In the genomic region with DNA sequence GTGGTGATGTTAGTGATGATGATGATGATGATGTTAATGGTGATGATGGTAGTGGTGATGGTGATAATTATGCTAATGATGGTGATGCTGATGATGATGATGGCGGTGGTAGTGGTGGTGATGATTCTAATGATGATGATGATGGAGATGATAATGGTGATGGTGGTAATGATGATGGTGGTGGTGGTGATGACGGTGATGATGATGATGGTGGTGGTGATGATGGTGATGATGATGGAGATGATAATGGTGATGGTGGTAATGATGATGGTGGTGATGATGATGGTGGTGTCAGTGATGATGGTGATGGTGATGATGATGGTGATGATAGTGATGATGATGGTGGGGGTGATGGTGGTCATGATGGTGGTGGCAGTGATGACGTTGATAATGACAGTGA, we compare ENCODE assay signal across 32 cellular contexts.
"Had no signal": no experiment of that assay in that cellular context is flagged by ENCODE, and none has a peak within 500 bp of the region (broad histone marks: within the 10 kb centered on the region; RNA-seq: fewer than 3 reads in every experiment).

No MANE protein-coding gene starts in this region.

- H3K4me1 ChIP-seq: esophagus squamous epithelium, gastroesophageal sphincter, heart right ventricle had no signal

- H3K27ac ChIP-seq: brain microvascular endothelial cell, epithelial cell of prostate, esophagus squamous epithelium, gastroesophageal sphincter, heart right ventricle, hepatocyte had no signal

- H3K4me3 Mint-ChIP-seq: activated CD4-positive, alpha-beta T cell treated with anti-CD3 and anti-CD28 coated beads for 36 hours; activated CD8-positive, alpha-beta T cell treated with anti-CD3 and anti-CD28 coated beads for 36 hours; activated naive CD8-positive, alpha-beta T cell; activated T-cell treated with anti-CD3 and anti-CD28 coated beads, Interleukin-2, amount 50 U/mL, for 4 hours; activated T-helper 17 cell treated with anti-CD3 and anti-CD28 coated beads, Interleukin-2, amount 50 U/mL, for 72 hours; T-helper 17 cell; T-helper 2 cell treated with Interferon-gamma antibody and Interleukin-4, amounts not matched to agents 5 μg/mL and 100 μg/mL, for 36 hours had no signal

- H3K27me3 ChIP-seq: brain microvascular endothelial cell, esophagus squamous epithelium, heart right ventricle, hepatocyte had no signal

- H3K27ac Mint-ChIP-seq: activated CD4-positive, alpha-beta T cell treated with anti-CD3 and anti-CD28 coated beads for 36 hours; activated CD8-positive, alpha-beta T cell treated with anti-CD3 and anti-CD28 coated beads for 36 hours; activated naive CD8-positive, alpha-beta T cell; activated T-helper 17 cell treated with anti-CD3 and anti-CD28 coated beads, Interleukin-2, amount 50 U/mL, for 72 hours; T-helper 17 cell; T-helper 2 cell treated with Interferon-gamma antibody and Interleukin-4, amounts not matched to agents 5 μg/mL and 100 μg/mL, for 36 hours had no signal

- FAIRE-seq: astrocyte, colon, endometrium, endothelial cell of umbilical vein had no signal

- H3K27me3 Mint-ChIP-seq: activated CD4-positive, alpha-beta T cell treated with anti-CD3 and anti-CD28 coated beads for 36 hours; activated CD8-positive, alpha-beta T cell treated with anti-CD3 and anti-CD28 coated beads for 36 hours; activated naive CD8-positive, alpha-beta T cell; activated T-helper 17 cell treated with anti-CD3 and anti-CD28 coated beads, Interleukin-2, amount 50 U/mL, for 72 hours; T-helper 17 cell had no signal

- H3K36me3 ChIP-seq: brain microvascular endothelial cell, esophagus squamous epithelium, gastroesophageal sphincter, heart right ventricle had no signal

- H2AFZ ChIP-seq: hepatocyte had no signal

- H3K36me3 Mint-ChIP-seq: activated naive CD8-positive, alpha-beta T cell had no signal

- H3K4me3 ChIP-seq: esophagus squamous epithelium, gastroesophageal sphincter, heart right ventricle, hepatocyte had no signal

- DNase-seq: activated CD4-positive, alpha-beta T cell treated with anti-CD3 and anti-CD28 coated beads for 36 hours; activated CD4-positive, alpha-beta T cell treated with anti-CD3 and anti-CD28 coated beads, Interleukin-2, amount 50 U/mL, for 1 hour; activated CD4-positive, alpha-beta T cell treated with anti-CD3 and anti-CD28 coated beads, Interleukin-2, amount 50 U/mL, for 48 hours; activated CD4-positive, CD25-positive, alpha-beta regulatory T cell; activated CD4-positive, CD25-positive, alpha-beta regulatory T cell treated with anti-CD3 and anti-CD28 coated beads, Interleukin-2, amount 50 U/mL, for 72 hours; activated CD8-positive, alpha-beta memory T cell treated with anti-CD3 and anti-CD28 coated beads for 24 hours; activated CD8-positive, alpha-beta T cell treated with anti-CD3 and anti-CD28 coated beads for 36 hours; activated effector memory CD4-positive, alpha-beta T cell treated with Interleukin-2 at 50 U/mL for 16 hours; activated gamma-delta T cell treated with Interleukin-2 at 50 U/mL for 16 hours; activated naive CD4-positive, alpha-beta T cell treated with anti-CD3 and anti-CD28 coated beads, Interleukin-2, amount 50 U/mL, for 16 hours; activated naive CD4-positive, alpha-beta T cell treated with Interleukin-2 at 50 U/mL for 16 hours; activated T-cell treated with anti-CD3 and anti-CD28 coated beads, Interleukin-2, amount 50 U/mL, for 4 hours; amniotic stem cell; anterior cingulate cortex; brain microvascular endothelial cell; caudate nucleus; effector CD8-positive, alpha-beta T cell; esophagus squamous epithelium; foreskin melanocyte; heart right ventricle; T-helper 17 cell; T1000 had no signal

- H3K9me3 Mint-ChIP-seq: activated CD8-positive, alpha-beta T cell treated with anti-CD3 and anti-CD28 coated beads for 36 hours; activated T-cell treated with anti-CD3 and anti-CD28 coated beads, Interleukin-2, amount 50 U/mL, for 4 hours had no signal

- H3K79me2 ChIP-seq: hepatocyte had no signal

- H3K9me3 ChIP-seq: esophagus squamous epithelium, gastroesophageal sphincter, heart right ventricle had no signal

- H3K4me1 Mint-ChIP-seq: activated CD4-positive, alpha-beta T cell treated with anti-CD3 and anti-CD28 coated beads for 36 hours; activated T-helper 17 cell treated with anti-CD3 and anti-CD28 coated beads, Interleukin-2, amount 50 U/mL, for 72 hours; T-helper 17 cell had no signal

- H3K4me2 ChIP-seq: hepatocyte had no signal

- ATAC-seq: activated CD4-positive, alpha-beta T cell treated with anti-CD3 and anti-CD28 coated beads for 36 hours; activated CD8-positive, alpha-beta T cell treated with anti-CD3 and anti-CD28 coated beads for 36 hours; activated T-cell treated with anti-CD3 and anti-CD28 coated beads, Interleukin-2, amount 50 U/mL, for 4 hours; activated T-helper 17 cell treated with anti-CD3 and anti-CD28 coated beads, Interleukin-2, amount 50 U/mL, for 72 hours; gastroesophageal sphincter; heart right ventricle; T-helper 17 cell had no signal
